Comparison of ENCODE assay signal across 14 cellular contexts in genomic region chr3:13493867-13494441, GRCh38. TPM values are rescaled to one million over a fixed set of nuclear protein-coding genes. Genes with fewer than 3 reads are reported as not detected.
DNase-seq lines count a peak whose midpoint lies in the region; ATAC-seq and TF ChIP-seq lines count a peak whose summit lies in the region.
"Had no signal": no experiment of that assay in that cellular context is flagged by ENCODE, and none has a peak within 500 bp of the region (broad histone marks: within the 10 kb centered on the region; RNA-seq: fewer than 3 reads in every experiment).

No MANE protein-coding gene starts in this region.

- H3K4me1 Mint-ChIP-seq in endothelial cell (ENCODE audit: unreplicated experiment): peaks cover 5% of the 10 kb centered on the region

- H3K36me3 ChIP-seq in left ventricle myocardium inferior (peaks cover 12% of the 10 kb centered on the region), upper lobe of right lung (no peaks in the 10 kb centered on the region), esophagus muscularis mucosa (peaks cover 8 to 48% (median 23%) of the 10 kb centered on the region in 4 donors), gastroesophageal sphincter (peaks cover 0 to 52% of the 10 kb centered on the region in 2 donors)

- no peak for TF ChIP-seq POLR2A in esophagus muscularis mucosa (IDR thresholded peaks at IDR 0.05; ENCODE audit: low read depth)
- TF ChIP-seq POLR2A in gastroesophageal sphincter (IDR thresholded peaks at IDR 0.05): no peak

- DNase-seq in left cardiac atrium (peak; percentile 12), left ventricle myocardium inferior (no peak), endothelial cell (ENCODE audit: low spot score) (no peak), nucleus accumbens (lab: John Stamatoyannopoulos, UW) (peak in 36 of 56 donors; percentile 48 to 81 (median 65)), upper lobe of right lung (peak; percentile 38), esophagus muscularis mucosa (ENCODE audit: extremely low spot score) (no peak)
- DNase-seq: COR-L47, NCI-H1417, NCI-H2029 treated with DMSO at 0.1 percent for 48 hours, NCI-H510A treated with DMSO at 0.1 percent for 48 hours had no signal

- H3K27ac Mint-ChIP-seq in endothelial cell (ENCODE audit: unreplicated experiment): no peak overlapping the region

- no peak for TF ChIP-seq EP300 in esophagus muscularis mucosa (IDR thresholded peaks at IDR 0.05)
- no peak for TF ChIP-seq EP300 in gastroesophageal sphincter (IDR thresholded peaks at IDR 0.05)

- peaks cover 12% of the 10 kb centered on the region for H3K36me3 Mint-ChIP-seq in endothelial cell (ENCODE audit: low read depth, unreplicated experiment)

- H3K4me1 ChIP-seq in left ventricle myocardium inferior: peaks cover 22% of the 10 kb centered on the region
- peaks cover 6% of the 10 kb centered on the region for H3K4me1 ChIP-seq in upper lobe of right lung
- peaks cover 14 to 26% (median 19%) of the 10 kb centered on the region in 4 donors for H3K4me1 ChIP-seq in esophagus muscularis mucosa
- H3K4me1 ChIP-seq in gastroesophageal sphincter: peaks cover 0 to 30% (median 9%) of the 10 kb centered on the region in 3 donors

- H3K4me3 ChIP-seq in left ventricle myocardium inferior: no peak overlapping the region
- H3K4me3 ChIP-seq in upper lobe of right lung: no peak overlapping the region
- H3K4me3 ChIP-seq in esophagus muscularis mucosa: no peak overlapping the region
- H3K4me3 ChIP-seq in gastroesophageal sphincter: no peak overlapping the region

- ATAC-seq in left cardiac atrium (no peak), upper lobe of right lung (no peak), gastroesophageal sphincter (no peak), GM21390 (IDR thresholded peaks at IDR 0.05; ENCODE audit: unreplicated experiment) (no peak)

- H3K9me3 ChIP-seq in left ventricle myocardium inferior (replicated peaks): peaks cover 18% of the 10 kb centered on the region
- no peaks in the 10 kb centered on the region for H3K9me3 ChIP-seq in upper lobe of right lung
- H3K9me3 ChIP-seq in esophagus muscularis mucosa: peaks cover 0 to 3% (median 0%) of the 10 kb centered on the region in 4 donors
- H3K9me3 ChIP-seq in gastroesophageal sphincter: peaks cover 0 to 12% (median 0%) of the 10 kb centered on the region in 3 donors

- TF ChIP-seq CTCF in left ventricle myocardium inferior (IDR thresholded peaks at IDR 0.05; ENCODE audit: borderline replicate concordance): no peak
- TF ChIP-seq CTCF in endothelial cell (IDR thresholded peaks at IDR 0.05; ENCODE audit: unreplicated experiment): no peak
- no peak for TF ChIP-seq CTCF in upper lobe of right lung (IDR thresholded peaks at IDR 0.05)
- no peak for TF ChIP-seq CTCF in esophagus muscularis mucosa (IDR thresholded peaks at IDR 0.05)
- no peak for TF ChIP-seq CTCF in gastroesophageal sphincter (IDR thresholded peaks at IDR 0.05)

- intact Hi-C loops in left cardiac atrium (cut with DNase I) (loop anchor here in 1 of 2 donors (2.0 kb wide), 1 partner anchor 155 kb away; no protein-coding TSS in a partner anchor), left ventricle myocardium inferior (cut with micrococcal nuclease) (no loop called here), upper lobe of right lung (cut with DNase I) (no loop called here), esophagus muscularis mucosa (cut with DNase I) (loop anchor here (2.0 to 10.0 kb wide), 2 partner anchors 155 to 391 kb away; partner anchors contain the start of gene WNT7A)

- H3K4me3 Mint-ChIP-seq in endothelial cell (ENCODE audit: unreplicated experiment): peak overlapping the region; percentile 31
- H3K4me3 Mint-ChIP-seq: CD14-positive monocyte had no signal

- H3K27me3 ChIP-seq in left ventricle myocardium inferior (ENCODE audit: low read depth) (no peaks in the 10 kb centered on the region), upper lobe of right lung (no peaks in the 10 kb centered on the region), esophagus muscularis mucosa (no peaks in the 10 kb centered on the region), gastroesophageal sphincter (no peaks in the 10 kb centered on the region)

- peaks cover 8% of the 10 kb centered on the region for H3K27me3 Mint-ChIP-seq in endothelial cell (ENCODE audit: unreplicated experiment)

- H3K9me3 Mint-ChIP-seq in endothelial cell (ENCODE audit: unreplicated experiment): no peaks in the 10 kb centered on the region
- H3K9me3 Mint-ChIP-seq: IgD-negative memory B cell had no signal

- H3K27ac ChIP-seq in left ventricle myocardium inferior (replicated peaks): no peak overlapping the region
- no peak overlapping the region for H3K27ac ChIP-seq in upper lobe of right lung
- H3K27ac ChIP-seq in esophagus muscularis mucosa (replicated peaks in 1 of 4): no peak overlapping the region
- H3K27ac ChIP-seq in gastroesophageal sphincter: no peak overlapping the region

- 84% methylated on average over 15 of the region's 15 CpGs for WGBS in esophagus muscularis mucosa
- 76 to 90% methylated on average over 7 to 9 of the region's 15 CpGs for WGBS in gastroesophageal sphincter (ENCODE audit: low coverage in 1 of 2), 2 donors

RNA-seq across cellular contexts. Expression of gene HDAC11, which starts 13.8 kb away (rescaled TPM):
- total RNA-seq in left cardiac atrium (10 to 100 TPM; 27.6 to 36.0 TPM), left ventricle myocardium inferior (34.3 TPM), endothelial cell (ENCODE audit: unreplicated experiment) (14.8 TPM), upper lobe of right lung (15.0 TPM), esophagus muscularis mucosa (10 to 100 TPM; 15.8 to 41.0 (median 32.2) TPM), gastroesophageal sphincter (10 to 100 TPM; 22.3 to 37.1 (median 30.0) TPM)

RNA-seq across cellular contexts. Expression of gene FBLN2, which starts 55.0 kb away (rescaled TPM):
- total RNA-seq in left cardiac atrium (100 to 1,000 TPM; 178 to 256 TPM), left ventricle myocardium inferior (56.7 TPM), endothelial cell (ENCODE audit: unreplicated experiment) (10.5 TPM), upper lobe of right lung (32.9 TPM), esophagus muscularis mucosa (100 to 1,000 TPM; 130 to 244 (median 136) TPM), gastroesophageal sphincter (100 to 1,000 TPM in 3 of 4 donors, 10 to 100 TPM in 1; 85.9 to 187 (median 117) TPM)

Comparison
In these comparisons a context has a peak if more than half of its experiments do, and no peak if none do; other contexts are left out.
1. DNase-seq: peak in left cardiac atrium (single experiment), nucleus accumbens (36 of 56) and upper lobe of right lung (single experiment); none in left ventricle myocardium inferior (single experiment), endothelial cell (single experiment) and esophagus muscularis mucosa (single experiment).